Comparison of ENCODE assay signal across 13 cellular contexts in the genomic region with DNA sequence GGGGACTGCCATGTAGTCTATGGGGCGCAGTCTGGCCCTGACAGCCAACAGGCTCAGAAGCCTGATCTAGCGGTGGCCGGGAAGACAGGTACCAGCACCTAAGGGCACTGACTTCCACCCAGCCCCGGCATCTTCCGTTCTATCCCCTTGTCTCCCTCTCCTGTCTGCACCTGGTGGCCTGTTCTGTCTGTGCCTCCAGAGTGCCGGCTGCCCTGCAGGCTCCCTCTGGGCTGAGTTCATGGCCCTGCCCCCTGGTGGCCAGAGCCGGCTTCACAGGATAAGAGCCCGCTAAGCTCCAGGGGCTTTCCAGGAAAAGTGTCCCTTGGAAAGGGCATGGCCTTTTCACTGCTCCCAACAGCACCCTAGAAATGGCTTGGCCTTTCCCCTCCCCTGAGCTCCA. TPM values are rescaled to one million over a fixed set of nuclear protein-coding genes. Genes with fewer than 3 reads are reported as not detected.
A peak's percentile ranks its signal among the peaks of the same experiment; 100 is the strongest.
DNase-seq lines count a peak whose midpoint lies in the region; ATAC-seq and TF ChIP-seq lines count a peak whose summit lies in the region.
"Not testable (repeated sequence)": the region's sequence is repeated elsewhere in the genome, so short reads cannot be mapped to it uniquely, and the experiment has no call there.
"Had no signal": no experiment of that assay in that cellular context is flagged by ENCODE, and none has a peak within 500 bp of the region (broad histone marks: within the 10 kb centered on the region; RNA-seq: fewer than 3 reads in every experiment).

No MANE protein-coding gene starts in this region.

- not testable (repeated sequence) for H3K4me3 Mint-ChIP-seq in GM23338; activated CD8-positive, alpha-beta T cell treated with anti-CD3 and anti-CD28 coated beads for 36 hours; activated naive CD8-positive, alpha-beta T cell treated with anti-CD3 and anti-CD28 coated beads, Interleukin-2, amount 50 U/mL, for 24 hours; naive thymus-derived CD4-positive, alpha-beta T cell

- not testable (repeated sequence) for H3K36me3 ChIP-seq in GM23338 (ENCODE audit: insufficient read depth); RWPE2 (ENCODE audit: low read depth); naive thymus-derived CD4-positive, alpha-beta T cell (ENCODE audit: control insufficient read depth in 2 of 3, insufficient read depth in 3 of 3, low read length in 3 of 3)

- ATAC-seq in GM23338, result peak; percentile 81
- ATAC-seq in RWPE2 (ENCODE audit: low read depth), result peak; percentile 90
- ATAC-seq in activated CD8-positive, alpha-beta T cell treated with anti-CD3 and anti-CD28 coated beads for 36 hours, result peak; percentile 75
- peak; percentile 76 for ATAC-seq in activated naive CD8-positive, alpha-beta T cell treated with anti-CD3 and anti-CD28 coated beads, Interleukin-2, amount 50 U/mL, for 24 hours
- peak; percentile 63 for ATAC-seq in left colon
- ATAC-seq in naive thymus-derived CD4-positive, alpha-beta T cell, result peak; percentile 73
- ATAC-seq in stimulated activated naive CD8-positive, alpha-beta T cell treated with anti-CD3 and anti-CD28 coated beads, Interleukin-15, Interleukin-2, amounts not matched to agents 100 U/mL and 50 U/mL, for 24 hours, result peak; percentile 79

- TF ChIP-seq CTCF in GM23338 (conservative IDR thresholded peaks at IDR 0.05; ENCODE audit: low read depth in 2 of 2); RWPE2 (IDR thresholded peaks at IDR 0.05; ENCODE audit: poor library complexity, severe bottlenecking); activated CD8-positive, alpha-beta T cell treated with anti-CD3 and anti-CD28 coated beads for 36 hours (IDR thresholded peaks at IDR 0.05): not testable (repeated sequence)

- not testable (repeated sequence) for H3K27me3 Mint-ChIP-seq in GM23338 (ENCODE audit: insufficient read depth, low read depth, poor library complexity); activated CD8-positive, alpha-beta T cell treated with anti-CD3 and anti-CD28 coated beads for 36 hours; activated naive CD8-positive, alpha-beta T cell treated with anti-CD3 and anti-CD28 coated beads, Interleukin-2, amount 50 U/mL, for 24 hours; naive thymus-derived CD4-positive, alpha-beta T cell

- not testable (repeated sequence) for H3K4me1 Mint-ChIP-seq in GM23338; activated CD8-positive, alpha-beta T cell treated with anti-CD3 and anti-CD28 coated beads for 36 hours (ENCODE audit: low read depth); activated naive CD8-positive, alpha-beta T cell treated with anti-CD3 and anti-CD28 coated beads, Interleukin-2, amount 50 U/mL, for 24 hours; naive thymus-derived CD4-positive, alpha-beta T cell

- not testable (repeated sequence) for H3K36me3 Mint-ChIP-seq in GM23338 (ENCODE audit: low read depth); activated CD8-positive, alpha-beta T cell treated with anti-CD3 and anti-CD28 coated beads for 36 hours (ENCODE audit: low read depth); activated naive CD8-positive, alpha-beta T cell treated with anti-CD3 and anti-CD28 coated beads, Interleukin-2, amount 50 U/mL, for 24 hours (ENCODE audit: low read depth); naive thymus-derived CD4-positive, alpha-beta T cell

- not testable (repeated sequence) for H4K20me1 ChIP-seq in GM23338 (replicated peaks; ENCODE audit: insufficient read depth)

- not testable (repeated sequence) for H3K27ac Mint-ChIP-seq in GM23338; activated CD8-positive, alpha-beta T cell treated with anti-CD3 and anti-CD28 coated beads for 36 hours; activated naive CD8-positive, alpha-beta T cell treated with anti-CD3 and anti-CD28 coated beads, Interleukin-2, amount 50 U/mL, for 24 hours; naive thymus-derived CD4-positive, alpha-beta T cell

- not testable (repeated sequence) for DNase-seq in GM23338 (ENCODE audit: low spot score); RWPE2 (ENCODE audit: low spot score); activated CD8-positive, alpha-beta T cell treated with anti-CD3 and anti-CD28 coated beads for 36 hours; activated naive CD8-positive, alpha-beta T cell treated with anti-CD3 and anti-CD28 coated beads, Interleukin-2, amount 50 U/mL, for 24 hours; left colon; naive thymus-derived CD4-positive, alpha-beta T cell; stimulated activated naive CD8-positive, alpha-beta T cell treated with anti-CD3 and anti-CD28 coated beads, Interleukin-15, Interleukin-2, amounts not matched to agents 100 U/mL and 50 U/mL, for 24 hours

- H2AFZ ChIP-seq in GM23338, result not testable (repeated sequence)

- H3K4me3 ChIP-seq in GM23338; RWPE2 (ENCODE audit: severe bottlenecking); naive thymus-derived CD4-positive, alpha-beta T cell (ENCODE audit: low read length): not testable (repeated sequence)

- H3F3A ChIP-seq in GM23338 (replicated peaks; ENCODE audit: low read depth), result not testable (repeated sequence)

- not testable (repeated sequence) for H3K4me1 ChIP-seq in GM23338 (ENCODE audit: insufficient read depth); RWPE2 (ENCODE audit: insufficient read depth, poor library complexity, severe bottlenecking); naive thymus-derived CD4-positive, alpha-beta T cell (ENCODE audit: control insufficient read depth in 2 of 2, insufficient read depth in 2 of 2, low read length in 2 of 2)

- not testable (repeated sequence) for H3K27me3 ChIP-seq in GM23338 (ENCODE audit: insufficient read depth); RWPE2 (ENCODE audit: insufficient read depth, poor library complexity, severe bottlenecking); naive thymus-derived CD4-positive, alpha-beta T cell (ENCODE audit: control insufficient read depth in 2 of 2, insufficient read depth in 2 of 2, low read length in 2 of 2)

- POLR2A ChIA-PET in activated CD8-positive, alpha-beta T cell treated with anti-CD3 and anti-CD28 coated beads for 36 hours (lab: Charles Lee); naive thymus-derived CD4-positive, alpha-beta T cell (lab: Charles Lee): not testable (repeated sequence)

- CTCF ChIA-PET in activated CD8-positive, alpha-beta T cell treated with anti-CD3 and anti-CD28 coated beads for 36 hours (lab: Charles Lee); naive thymus-derived CD4-positive, alpha-beta T cell (lab: Charles Lee): not testable (repeated sequence)

- intact Hi-C loops in activated CD8-positive, alpha-beta T cell treated with anti-CD3 and anti-CD28 coated beads for 36 hours (cut with micrococcal nuclease); left colon (cut with DNase I, micrococcal nuclease); naive thymus-derived CD4-positive, alpha-beta T cell (cut with micrococcal nuclease): not testable (repeated sequence)

- not testable (repeated sequence) for H3K9me3 ChIP-seq in RWPE2 (ENCODE audit: severe bottlenecking); naive thymus-derived CD4-positive, alpha-beta T cell (ENCODE audit: control insufficient read depth in 2 of 3, low read length in 3 of 3)

- H3K9me3 Mint-ChIP-seq in GM23338; activated CD8-positive, alpha-beta T cell treated with anti-CD3 and anti-CD28 coated beads for 36 hours; activated naive CD8-positive, alpha-beta T cell treated with anti-CD3 and anti-CD28 coated beads, Interleukin-2, amount 50 U/mL, for 24 hours; naive thymus-derived CD4-positive, alpha-beta T cell: not testable (repeated sequence)

- not testable (repeated sequence) for H3K9me2 ChIP-seq in GM23338 (ENCODE audit: insufficient read depth)

- not testable (repeated sequence) for H3K27ac ChIP-seq in GM23338 (ENCODE audit: low read depth); RWPE2 (ENCODE audit: poor library complexity, severe bottlenecking); naive thymus-derived CD4-positive, alpha-beta T cell (ENCODE audit: low read depth, low read length)

- H3K4me2 ChIP-seq in GM23338, result not testable (repeated sequence)

- H3K79me2 ChIP-seq in GM23338 (replicated peaks; ENCODE audit: insufficient read depth), result not testable (repeated sequence)

RNA-seq across cellular contexts. Expression of a gene that starts 15.1 kb away (rescaled TPM):
- not detected in 2 replicates for total RNA-seq in GM23338 (2014; rRNA removed; shearing (Covaris generic))
- polyA plus RNA-seq in GM23338 (2016; fragmentation: Nextera tagmentation; extraction: Ambion mirVana), result not detected in 2 replicates
- total RNA-seq in activated CD8-positive, alpha-beta T cell treated with anti-CD3 and anti-CD28 coated beads for 36 hours, result under 1 TPM in 1 of 2 experiments, not detected in 1; 0.38 TPM
- total RNA-seq in left colon, result not detected
- under 1 TPM in 3 of 5 experiments, not detected in 2; 0.22 to 0.38 (median 0.30) TPM for total RNA-seq in naive thymus-derived CD4-positive, alpha-beta T cell
- polyA plus RNA-seq in naive thymus-derived CD4-positive, alpha-beta T cell, result not detected
- total RNA-seq: Caco-2, Daoy, H9, HT1080 had no signal
- polyA plus RNA-seq: CD14-positive monocyte, IgD-negative memory B cell had no signal

RNA-seq across cellular contexts. Expression of a gene that starts 37.0 kb away (rescaled TPM):
- total RNA-seq in GM23338 (2014; rRNA removed; shearing (Covaris generic)), result 0.42 and 0.54 TPM in 2 replicates
- not detected in 2 replicates for polyA plus RNA-seq in GM23338 (2016; fragmentation: Nextera tagmentation; extraction: Ambion mirVana)
- total RNA-seq in activated CD8-positive, alpha-beta T cell treated with anti-CD3 and anti-CD28 coated beads for 36 hours, result under 1 TPM in 1 of 2 experiments, not detected in 1; 0.18 TPM
- total RNA-seq in left colon, result under 1 TPM; 0.15 to 0.22 TPM
- 1 to 10 TPM in 1 of 5 experiments, under 1 TPM in 2, not detected in 2; 0.22 to 1.1 (median 0.63) TPM for total RNA-seq in naive thymus-derived CD4-positive, alpha-beta T cell
- polyA plus RNA-seq in naive thymus-derived CD4-positive, alpha-beta T cell, result not detected
- total RNA-seq: Caco-2, H9 had no signal
- polyA plus RNA-seq: CD14-positive monocyte, IgD-negative memory B cell had no signal
